ENCODE assay signal across 22 cellular contexts in genomic region chr3:80307844-80308243, GRCh38.
A peak's percentile ranks its signal among the peaks of the same experiment; 100 is the strongest.
DNase-seq lines count a peak whose midpoint lies in the region; ATAC-seq, FAIRE-seq and TF ChIP-seq lines count a peak whose summit lies in the region.
"Had no signal": no experiment of that assay in that cellular context is flagged by ENCODE, and none has a peak within 500 bp of the region (broad histone marks: within the 10 kb centered on the region; RNA-seq: fewer than 3 reads in every experiment).

No MANE protein-coding gene starts in this region.

- no peak for TF ChIP-seq EP300 in H1 (IDR thresholded peaks at IDR 0.05; ENCODE audit: borderline replicate concordance in 1 of 2, low read depth in 2 of 2, low read length in 2 of 2)

- no peak overlapping the region for H2AK5ac ChIP-seq in H1 (ENCODE audit: low read depth, low read length)

- H3K27ac Mint-ChIP-seq in endothelial cell (ENCODE audit: unreplicated experiment), result no peak overlapping the region
- H3K27ac Mint-ChIP-seq: CD4-positive, CD25-positive, alpha-beta regulatory T cell had no signal

- no peaks in the 10 kb centered on the region for H3K79me1 ChIP-seq in H1 (ENCODE audit: low read depth, low read length)

- H3K4me1 ChIP-seq in H1 (replicated peaks in 1 of 4; ENCODE audit: control insufficient read depth in 3 of 4, insufficient read depth in 4 of 4, low read length in 3 of 4), result no peaks in the 10 kb centered on the region
- no peaks in the 10 kb centered on the region for H3K4me1 ChIP-seq in hepatocyte (ENCODE audit: insufficient read depth)
- H3K4me1 ChIP-seq: BLaER1 had no signal

- H4K20me1 ChIP-seq in H1 (replicated peaks in 1 of 2; ENCODE audit: control insufficient read depth in 1 of 2, insufficient read depth in 2 of 2, low read length in 2 of 2) (no peaks in the 10 kb centered on the region), hepatocyte (ENCODE audit: insufficient read depth, poor library complexity, severe bottlenecking) (no peaks in the 10 kb centered on the region)
- H4K20me1 ChIP-seq: BLaER1 had no signal

- FAIRE-seq in H1 (lab: Jason Lieb, UNC), result no peak
- FAIRE-seq: A204.1, K562 had no signal

- no peak overlapping the region for H2BK12ac ChIP-seq in H1 (ENCODE audit: low read depth, low read length)

- TF ChIP-seq POLR2A in H1 (IDR thresholded peaks at IDR 0.05; ENCODE audit: control extremely low read depth in 1 of 2, low read depth in 2 of 2, low read length in 2 of 2), result no peak

- H4K91ac ChIP-seq in H1 (replicated peaks; ENCODE audit: insufficient read length, low read length), result no peak overlapping the region

- H3K79me2 ChIP-seq in H1 (ENCODE audit: control insufficient read depth in 1 of 2, insufficient read depth in 2 of 2, low read length in 2 of 2) (no peaks in the 10 kb centered on the region), hepatocyte (no peaks in the 10 kb centered on the region)

- H3K4me3 Mint-ChIP-seq in endothelial cell (ENCODE audit: unreplicated experiment), result no peak overlapping the region
- H3K4me3 Mint-ChIP-seq: CD4-positive, CD25-positive, alpha-beta regulatory T cell had no signal

- intact Hi-C loops in Right ventricle myocardium inferior (cut with DNase I) (no loop called here), Right ventricle myocardium superior (cut with DNase I) (no loop called here)

- H3K36me3 ChIP-seq in H1 (ENCODE audit: control insufficient read depth in 2 of 4, insufficient read depth in 4 of 4, low read length in 3 of 4) (no peaks in the 10 kb centered on the region), hepatocyte (replicated peaks; ENCODE audit: insufficient read depth, low read depth) (no peaks in the 10 kb centered on the region)
- H3K36me3 ChIP-seq: BLaER1 had no signal

- no peak overlapping the region for H3K14ac ChIP-seq in H1 (ENCODE audit: insufficient read length)

- H2BK15ac ChIP-seq in H1 (ENCODE audit: low read length), result no peak overlapping the region

- H2BK5ac ChIP-seq in H1 (ENCODE audit: low read depth, low read length), result no peak overlapping the region

- H2AFZ ChIP-seq in H1 (ENCODE audit: low read length) (peak overlapping the region; percentile 58; the same call in 1 of the 2 replicates), hepatocyte (no peak overlapping the region)

- no peak for ATAC-seq in Right ventricle myocardium inferior
- ATAC-seq in Right ventricle myocardium superior (ENCODE audit: poor library complexity), result no peak
- no peak for ATAC-seq in GM18861 (IDR thresholded peaks at IDR 0.05; ENCODE audit: unreplicated experiment)
- ATAC-seq: K562 had no signal

- no peak overlapping the region for H3K18ac ChIP-seq in H1 (ENCODE audit: extremely low read depth, low read length)

- H3K23me2 ChIP-seq in H1 (ENCODE audit: low read depth, low read length), result no peaks in the 10 kb centered on the region

- H3K9me2 ChIP-seq in hepatocyte (replicated peaks; ENCODE audit: insufficient read depth), result no peaks in the 10 kb centered on the region

- TF ChIP-seq RAD21 in H1 (IDR thresholded peaks at IDR 0.05 in 1 of 2, conservative IDR thresholded peaks at IDR 0.05 in 1 of 2; ENCODE audit: low read depth in 2 of 2, low read length in 2 of 2), result peak; percentile 33 to 44

- H3K4me2 ChIP-seq in H1 (ENCODE audit: insufficient read depth in 1 of 2, low read depth in 2 of 2, low read length in 2 of 2) (no peak overlapping the region), hepatocyte (no peak overlapping the region)
- H3K4me2 ChIP-seq: BLaER1 had no signal

- no peak overlapping the region for H2BK20ac ChIP-seq in H1 (ENCODE audit: low read length)

- H3K27me3 ChIP-seq in H1 (replicated peaks in 1 of 4; ENCODE audit: control insufficient read depth in 3 of 4, extremely low read depth in 1 of 4, insufficient read depth in 3 of 4, low read length in 3 of 4) (peaks cover 0 to 1% (median 0%) of the 10 kb centered on the region in 4 experiments; a peak in 1 of 7 replicates), hepatocyte (no peaks in the 10 kb centered on the region)
- H3K27me3 ChIP-seq: BLaER1 had no signal

- H3K4ac ChIP-seq in H1 (replicated peaks; ENCODE audit: insufficient read length, low read depth, low read length), result no peak overlapping the region

- CTCF ChIA-PET in H1 (lab: Charles Lee; ENCODE audit: partially characterized antibody), result interaction anchor here (0.6 to 1.5 kb wide), 3 partner anchors 355 to 424 kb away, joined by 3 to 4 read pairs (median 3); no protein-coding TSS in a partner anchor

- no peak overlapping the region for H3K9ac ChIP-seq in H1 (replicated peaks in 1 of 4; ENCODE audit: extremely low read depth in 1 of 4, low read depth in 3 of 4, low read length in 3 of 4)
- H3K9ac ChIP-seq: BLaER1 had no signal

- H3K9me3 Mint-ChIP-seq in endothelial cell (ENCODE audit: unreplicated experiment), result no peaks in the 10 kb centered on the region

- DNase-seq in Right ventricle myocardium inferior (ENCODE audit: missing footprints), result peak; percentile 18
- no peak for DNase-seq in Right ventricle myocardium superior
- DNase-seq in HuH-7.5 (ENCODE audit: low spot score), result peak; percentile 3
- DNase-seq in H1 (ENCODE audit: low read depth in 1 of 2, low spot score in 2 of 2), result no peak
- no peak for DNase-seq in hepatocyte (ENCODE audit: low spot score)
- DNase-seq in endothelial cell (ENCODE audit: low spot score), result no peak
- DNase-seq: CD4-positive, CD25-positive, alpha-beta regulatory T cell; DMS153; DND-41; GOT3; Kasumi-1; MV-4-11; NCI-H1105; NCI-H1436 treated with DMSO at 0.1 percent for 48 hours; NCI-H2107; SHP77; T-helper 1 cell had no signal

- peak; percentile 23 to 26 (median 25); a peak in 3 of 4 replicates for TF ChIP-seq CTCF in H1 (IDR thresholded peaks at IDR 0.05; ENCODE audit: control extremely low read depth in 1 of 3, insufficient read depth in 1 of 3, low read depth in 1 of 3, low read length in 3 of 3)
- TF ChIP-seq CTCF in hepatocyte (IDR thresholded peaks at IDR 0.05; ENCODE audit: poor library complexity), result no peak
- TF ChIP-seq CTCF in endothelial cell (IDR thresholded peaks at IDR 0.05; ENCODE audit: unreplicated experiment), result no peak

- H3K27me3 Mint-ChIP-seq in endothelial cell (ENCODE audit: unreplicated experiment), result no peaks in the 10 kb centered on the region
- H3K27me3 Mint-ChIP-seq: CD4-positive, CD25-positive, alpha-beta regulatory T cell had no signal

- H3K36me3 Mint-ChIP-seq in endothelial cell (ENCODE audit: low read depth, unreplicated experiment), result no peaks in the 10 kb centered on the region
- H3K36me3 Mint-ChIP-seq: CD4-positive, CD25-positive, alpha-beta regulatory T cell had no signal

- no peak overlapping the region for H3K27ac ChIP-seq in H1 (ENCODE audit: low read depth, low read length)
- no peak overlapping the region for H3K27ac ChIP-seq in hepatocyte
- H3K27ac ChIP-seq: BLaER1, HL-60 had no signal

- no peaks in the 10 kb centered on the region for H3K4me1 Mint-ChIP-seq in endothelial cell (ENCODE audit: unreplicated experiment)
- H3K4me1 Mint-ChIP-seq: CD4-positive, CD25-positive, alpha-beta regulatory T cell had no signal

- POLR2A ChIA-PET in H1 (lab: Charles Lee; ENCODE audit: partially characterized antibody), result no interaction called here

- H3K9me3 ChIP-seq in H1 (ENCODE audit: insufficient read depth in 2 of 2, low read depth in 1 of 2, low read length in 1 of 2), result no peaks in the 10 kb centered on the region
- no peaks in the 10 kb centered on the region for H3K9me3 ChIP-seq in hepatocyte (ENCODE audit: low read depth)
- H3K9me3 ChIP-seq: BLaER1 had no signal

- no peak overlapping the region for H2BK120ac ChIP-seq in H1 (replicated peaks; ENCODE audit: low read depth, low read length)

- no peak overlapping the region for H4K8ac ChIP-seq in H1 (ENCODE audit: extremely low read depth, insufficient read depth, low read length)

- H3K4me3 ChIP-seq in H1 (ENCODE audit: extremely low read depth in 1 of 4, insufficient read depth in 2 of 4, low read depth in 3 of 4, low read length in 4 of 4) (no peak overlapping the region), hepatocyte (no peak overlapping the region)
- H3K4me3 ChIP-seq: BLaER1, K562 had no signal

- no peak overlapping the region for H3K23ac ChIP-seq in H1 (ENCODE audit: insufficient read length)

- 85% methylated on average over 8 of the region's 8 CpGs; no CpG with 5 or more reads in 1 of the 2 experiments for WGBS in H1 (ENCODE audit: extremely low coverage in 1 of 2, insufficient coverage in 1 of 2, insufficient read length in 1 of 2, insufficient replicate concordance in 2 of 2, low coverage in 1 of 2, low lambda C conversion rate in 2 of 2, missing lambda C conversion rate in 1 of 2), 2 experiments
- 91% methylated on average over 8 of the region's 8 CpGs for WGBS in hepatocyte (ENCODE audit: low lambda C conversion rate, missing lambda C conversion rate)

- no peak overlapping the region for H3K56ac ChIP-seq in H1 (replicated peaks; ENCODE audit: insufficient read length, low read depth, low read length)

- H4K5ac ChIP-seq in H1 (ENCODE audit: insufficient read length, low read depth, low read length), result no peak overlapping the region

TF ChIP-seq in H1, 55 proteins besides CTCF, POLR2A, EP300 and RAD21:
- TF ChIP-seq CBX5 (IDR thresholded peaks at IDR 0.05; ENCODE audit: low read depth, low read length), result no peak
- TF ChIP-seq FOSL1 (IDR thresholded peaks at IDR 0.05; ENCODE audit: insufficient read depth, low read depth, low read length), result peak; percentile 84
- no peak for TF ChIP-seq RXRA (IDR thresholded peaks at IDR 0.05; ENCODE audit: insufficient read depth, low read depth, low read length)
- no peak for TF ChIP-seq SUZ12 (IDR thresholded peaks at IDR 0.05; ENCODE audit: low read length)
- no peak for TF ChIP-seq SP1 (IDR thresholded peaks at IDR 0.05; ENCODE audit: low read depth, low read length)

Comparison
In these comparisons a context has a peak if more than half of its experiments do, and no peak if none do; other contexts are left out.
1. DNase-seq: peak in Right ventricle myocardium inferior (single experiment) and HuH-7.5 (single experiment); none in Right ventricle myocardium superior (single experiment), H1 (0 of 2), hepatocyte (single experiment) and endothelial cell (single experiment).
2. CTCF ChIP-seq: peak in H1 (3 of 3); none in hepatocyte (single experiment) and endothelial cell (single experiment).